In genomic region chr5:59479084-59479483, GRCh38 we compare ENCODE assay signal across 24 cellular contexts.
"Had no signal": no experiment of that assay in that cellular context is flagged by ENCODE, and none has a peak within 500 bp of the region (broad histone marks: within the 10 kb centered on the region; RNA-seq: fewer than 3 reads in every experiment).

No MANE protein-coding gene starts in this region.

- H3K36me3 ChIP-seq: gastrocnemius medialis, neural progenitor cell, right lobe of liver, thoracic aorta had no signal

- H3K9me3 ChIP-seq: gastrocnemius medialis, right lobe of liver, thoracic aorta had no signal

- H3K4me3 ChIP-seq: gastrocnemius medialis, neural progenitor cell, right lobe of liver, skin epidermis, thoracic aorta had no signal

- H3K27ac ChIP-seq: epithelial cell of prostate, neural progenitor cell, right lobe of liver, skin epidermis, thoracic aorta had no signal

- FAIRE-seq: bronchial epithelial cell, colon, endometrium, keratinocyte, urothelium cell line had no signal

- H3K4me1 ChIP-seq: neural progenitor cell, right lobe of liver had no signal

- H2AFZ ChIP-seq: neural progenitor cell had no signal

- ATAC-seq: left colon; naive thymus-derived CD8-positive, alpha-beta T cell; right lobe of liver had no signal

- DNase-seq: activated CD4-positive, alpha-beta T cell treated with anti-CD3 and anti-CD28 coated beads for 4 hours; activated CD4-positive, alpha-beta T cell treated with anti-CD3 and anti-CD28 coated beads, Interleukin-2, amount 50 U/mL, for 4 hours; activated effector memory CD4-positive, alpha-beta T cell treated with Interleukin-2 at 50 U/mL for 16 hours; activated naive CD4-positive, alpha-beta T cell treated with Interleukin-2 at 50 U/mL for 16 hours; anterior cingulate cortex; dermis blood vessel endothelial cell; effector CD4-positive, alpha-beta T cell; gastrocnemius medialis; glutamatergic neuron; left colon; naive thymus-derived CD8-positive, alpha-beta T cell; right lobe of liver; stimulated activated CD4-positive, alpha-beta T cell treated with anti-CD3 and anti-CD28 coated beads, Interleukin-12 subunit alpha, Interleukin-12 subunit beta, amount 100 ng/mL, for 4 hours; stimulated activated CD4-positive, alpha-beta T cell treated with anti-CD3 and anti-CD28 coated beads, Interleukin-4, amount 100 ng/mL, for 1 hour; trophoblast cell had no signal

- H3K4me2 ChIP-seq: neural progenitor cell had no signal

- H3K9ac ChIP-seq: neural progenitor cell had no signal

- H3K27me3 ChIP-seq: gastrocnemius medialis, neural progenitor cell, right lobe of liver had no signal
